33 cellular contexts compared by ENCODE assay signal in genomic region chr11:66450610-66451009, GRCh38. TPM values are rescaled to one million over a fixed set of nuclear protein-coding genes. Genes with fewer than 3 reads are reported as not detected.
"Had no signal": no experiment of that assay in that cellular context is flagged by ENCODE, and none has a peak within 500 bp of the region (broad histone marks: within the 10 kb centered on the region; RNA-seq: fewer than 3 reads in every experiment).

No MANE protein-coding gene starts in this region.

- H3K9me3 ChIP-seq: breast epithelium, left lung, lower lobe of right lung, right atrium auricular region, upper lobe of left lung, vagina had no signal

- H3K27me3 ChIP-seq: breast epithelium, right atrium auricular region, upper lobe of left lung, vagina had no signal

- H3K36me3 ChIP-seq: breast epithelium, left lung, lower lobe of right lung, neural progenitor cell, right atrium auricular region, upper lobe of left lung, vagina had no signal

- H2AFZ ChIP-seq: neural progenitor cell, parathyroid adenoma had no signal

- H3K9ac ChIP-seq: neural progenitor cell, parathyroid adenoma had no signal

- ATAC-seq: activated naive CD4-positive, alpha-beta T cell treated with anti-CD3 and anti-CD28 coated beads, Interleukin-2, amount 50 U/mL, for 72 hours; activated T-cell treated with anti-CD3 and anti-CD28 coated beads, Interleukin-2, amount 50 U/mL, for 72 hours; esophagus mucosa; left lung; lower lobe of right lung; natural killer cell; stimulated activated memory B cell treated with anti-CD40 and anti-IgM and Interleukin-4, amounts not matched to agents 10 μg/mL and 1 μg/mL and 100 μg/mL, for 72 hours; stimulated activated naive CD8-positive, alpha-beta T cell treated with anti-CD3 and anti-CD28 coated beads, Interleukin-15, amount 100 ng/mL, for 72 hours had no signal

- H3K4me2 ChIP-seq: neural progenitor cell, smooth muscle cell had no signal

- H3K27ac ChIP-seq: breast epithelium, left lung, lower lobe of right lung, neural progenitor cell, parathyroid adenoma, right atrium auricular region, upper lobe of left lung, vagina, VCaP had no signal

- H3K4me3 ChIP-seq: breast epithelium, left lung, lower lobe of right lung, neural progenitor cell, right atrium auricular region, smooth muscle cell, upper lobe of left lung, vagina had no signal

- H3K4me1 ChIP-seq: breast epithelium, left lung, lower lobe of right lung, neural progenitor cell, right atrium auricular region, upper lobe of left lung, vagina had no signal

- DNase-seq: activated CD4-positive, alpha-beta T cell treated with anti-CD3 and anti-CD28 coated beads for 4 hours; activated CD4-positive, alpha-beta T cell treated with anti-CD3 and anti-CD28 coated beads, Interleukin-2, amount 50 U/mL, for 4 hours; activated naive CD4-positive, alpha-beta T cell; activated T-cell treated with anti-CD3 and anti-CD28 coated beads for 4 hours; activated T-cell treated with anti-CD3 and anti-CD28 coated beads, Interleukin-2, amount 50 U/mL, for 72 hours; central memory CD4-positive, alpha-beta T cell; endodermal cell; foreskin fibroblast; head of caudate nucleus; hypothalamus; kidney glomerular epithelial cell; left lung; lower lobe of right lung; mesenchymal stem cell; natural killer cell; occipital lobe; stimulated activated CD4-positive, alpha-beta T cell treated with anti-CD3 and anti-CD28 coated beads, Interleukin-1b, Interleukin-23, amount 100 ng/mL, for 48 hours; stimulated activated CD4-positive, alpha-beta T cell treated with anti-CD3 and anti-CD28 coated beads, Interleukin-4, amount 100 ng/mL, for 4 hours; stimulated activated CD8-positive, alpha-beta memory T cell treated with anti-CD3 and anti-CD28 coated beads, Interleukin-4, amount 100 ng/mL, for 48 hours; stimulated activated naive CD8-positive, alpha-beta T cell treated with anti-CD3 and anti-CD28 coated beads, Interleukin-15, amount 100 ng/mL, for 72 hours; substantia nigra; upper lobe of left lung had no signal

- H3K79me2 ChIP-seq: parathyroid adenoma had no signal

RNA-seq across cellular contexts. Expression of gene NPAS4, which starts 29.8 kb away (rescaled TPM):
- total RNA-seq: activated T-cell treated with anti-CD3 and anti-CD28 coated beads, Interleukin-2, amount 50 U/mL, for 72 hours; breast epithelium; endodermal cell; esophagus mucosa; lower lobe of right lung; natural killer cell; pulmonary artery endothelial cell; upper lobe of left lung; vagina had no signal
